ENCODE assay signal across 21 cellular contexts in genomic region chr10:132866601-132867381, GRCh38.
DNase-seq lines count a peak whose midpoint lies in the region; ATAC-seq, FAIRE-seq and TF ChIP-seq lines count a peak whose summit lies in the region.
"Had no signal": no experiment of that assay in that cellular context is flagged by ENCODE, and none has a peak within 500 bp of the region (broad histone marks: within the 10 kb centered on the region; RNA-seq: fewer than 3 reads in every experiment).

No MANE protein-coding gene starts in this region.

- H3K9ac ChIP-seq in GM12878 (ENCODE audit: control insufficient read depth, insufficient read depth, low read length) = no peak overlapping the region
- H3K9ac ChIP-seq: BLaER1 treated with 17β-estradiol and CSF1 and Interleukin-3, amounts not matched to agents 10 nM and 100 nM; SK-N-SH had no signal

- ATAC-seq in GM12878 (no peak), lower lobe of right lung (no peak)
- ATAC-seq: activated CD8-positive, alpha-beta T cell treated with anti-CD3 and anti-CD28 coated beads for 36 hours had no signal

- no peaks in the 10 kb centered on the region for H3K27me3 ChIP-seq in GM12878 (replicated peaks in 1 of 2; ENCODE audit: control insufficient read depth in 2 of 2, insufficient read depth in 2 of 2, low read length in 1 of 2)
- peaks cover 18% of the 10 kb centered on the region for H3K27me3 ChIP-seq in lower lobe of right lung (ENCODE audit: low read depth)
- peaks cover 0 to 66% (median 7%) of the 10 kb centered on the region in 3 donors for H3K27me3 ChIP-seq in stomach

- FAIRE-seq in GM12878 (lab: Jason Lieb, UNC) = no peak
- FAIRE-seq: A549, GM18507 had no signal

- no peak overlapping the region for H3K4me2 ChIP-seq in GM12878 (ENCODE audit: control insufficient read depth, insufficient read depth)
- H3K4me2 ChIP-seq: A549, SK-N-SH had no signal

- no peak overlapping the region for H3K27ac ChIP-seq in GM12878 (ENCODE audit: control insufficient read depth, insufficient read depth)
- no peak overlapping the region for H3K27ac ChIP-seq in lower lobe of right lung
- H3K27ac ChIP-seq in stomach = no peak overlapping the region
- no peak overlapping the region for H3K27ac ChIP-seq in coronary artery
- H3K27ac ChIP-seq: A549; BLaER1 treated with 17β-estradiol and CSF1 and Interleukin-3, amounts not matched to agents 10 nM and 100 nM; epithelial cell of prostate; skin epidermis had no signal

- 63% methylated on average over 24 of the region's 29 CpGs for WGBS in GM12878 (ENCODE audit: insufficient coverage, insufficient replicate concordance, low lambda C conversion rate, missing lambda C conversion rate)
- WGBS in stomach, 5 donors = 75 to 82% (median 80%) methylated on average over 20 to 29 of the region's 29 CpGs

- H3K4me1 ChIP-seq in GM12878 (ENCODE audit: control insufficient read depth, insufficient read depth, low read length) (no peaks in the 10 kb centered on the region), lower lobe of right lung (no peaks in the 10 kb centered on the region), stomach (peaks cover 6 to 10% (median 10%) of the 10 kb centered on the region in 4 donors)
- H3K4me1 ChIP-seq: A549 had no signal

- BruUV-seq in GM12878 (replicated peaks; lab: Mats Ljungman, UMichigan) = no TSS peak

- TF ChIP-seq CTCF in GM12878 (IDR thresholded peaks at IDR 0.05 in 2 of 3, conservative IDR thresholded peaks at IDR 0.05 in 1 of 3; ENCODE audit: control insufficient read depth in 2 of 3, extremely low read depth in 1 of 3, insufficient read depth in 1 of 3, low read depth in 3 of 3, low read length in 3 of 3) (no peak), lower lobe of right lung (IDR thresholded peaks at IDR 0.05) (no peak), stomach (IDR thresholded peaks at IDR 0.05) (no peak), coronary artery (IDR thresholded peaks at IDR 0.05) (no peak)

- SMC1A ChIA-PET in GM12878 (lab: Charles Lee; ENCODE audit: uncharacterized antibody, unreplicated experiment) = no interaction called here

- RAD21 ChIA-PET in GM12878 (lab: Charles Lee; ENCODE audit: unreplicated experiment) = no interaction called here

- no peak overlapping the region for H2AFZ ChIP-seq in GM12878 (ENCODE audit: control insufficient read depth, low read depth, low read length)

- POLR2A ChIA-PET in GM12878 (lab: Charles Lee) = no interaction called here

- TF ChIP-seq EP300 in GM12878 (IDR thresholded peaks at IDR 0.05; ENCODE audit: borderline replicate concordance in 1 of 2, control insufficient read depth in 1 of 2, low read depth in 2 of 2, low read length in 2 of 2) = no peak
- TF ChIP-seq EP300 in stomach (IDR thresholded peaks at IDR 0.05) = no peak

- peak; percentile 52 for DNase-seq in activated effector memory CD4-positive, alpha-beta T cell treated with anti-CD3 and anti-CD28 coated beads, Interleukin-2, amount 50 U/mL, for 16 hours
- no peak for DNase-seq in activated effector memory CD4-positive, alpha-beta T cell treated with Interleukin-2 at 50 U/mL for 16 hours
- DNase-seq in GM12878 (ENCODE audit: low read depth, low spot score) = no peak
- peak; percentile 27 for DNase-seq in lower lobe of right lung
- DNase-seq in stomach = peak; percentile 17
- DNase-seq in EL = no peak
- no peak for DNase-seq in epidermal melanocyte (ENCODE audit: insufficient read length, low spot score)
- no peak for DNase-seq in coronary artery (ENCODE audit: low spot score)
- DNase-seq: activated CD8-positive, alpha-beta T cell treated with anti-CD3 and anti-CD28 coated beads for 36 hours; foreskin fibroblast; Kasumi-1; naive B cell; NCI-H187 treated with DMSO at 0.1 percent for 48 hours; NCI-H446 treated with DMSO at 0.1 percent for 48 hours; SK-N-SH; stimulated activated CD4-positive, alpha-beta T cell treated with anti-CD3 and anti-CD28 coated beads, Interleukin-4, amount 100 ng/mL, for 1 hour had no signal

- intact Hi-C loops in GM12878 (cut with micrococcal nuclease; ENCODE audit: unreplicated experiment) (no loop called here), lower lobe of right lung (cut with DNase I) (no loop called here), stomach (cut with DNase I; ENCODE audit: low total_unique reads) (no loop called here)

- no peaks in the 10 kb centered on the region for H3K79me2 ChIP-seq in GM12878 (ENCODE audit: control insufficient read depth, insufficient read depth, low read length)

- no peak for TF ChIP-seq RAD21 in GM12878 (IDR thresholded peaks at IDR 0.05; ENCODE audit: insufficient read depth, low read depth, low read length)

- CTCF ChIA-PET in GM12878 (lab: Yijun Ruan, JAX) = no interaction called here

- no peaks in the 10 kb centered on the region for H3K36me3 ChIP-seq in GM12878 (ENCODE audit: control insufficient read depth in 2 of 2, insufficient read depth in 2 of 2, low read length in 1 of 2)
- no peaks in the 10 kb centered on the region for H3K36me3 ChIP-seq in lower lobe of right lung
- no peaks in the 10 kb centered on the region for H3K36me3 ChIP-seq in stomach
- H3K36me3 ChIP-seq: BLaER1 treated with 17β-estradiol and CSF1 and Interleukin-3, amounts not matched to agents 10 nM and 100 nM had no signal

- TF ChIP-seq POLR2A in GM12878 (IDR thresholded peaks at IDR 0.05; ENCODE audit: low read depth, low read length) (no peak), stomach (IDR thresholded peaks at IDR 0.05) (no peak)

- H4K20me1 ChIP-seq in GM12878 (ENCODE audit: control insufficient read depth, insufficient read depth) = no peaks in the 10 kb centered on the region

- no peak overlapping the region for H3K4me3 ChIP-seq in GM12878
- H3K4me3 ChIP-seq in lower lobe of right lung = no peak overlapping the region
- no peak overlapping the region for H3K4me3 ChIP-seq in stomach
- H3K4me3 ChIP-seq in coronary artery = no peak overlapping the region
- H3K4me3 ChIP-seq: A549; BLaER1 treated with 17β-estradiol and CSF1 and Interleukin-3, amounts not matched to agents 10 nM and 100 nM; skin epidermis had no signal

- no peaks in the 10 kb centered on the region for H3K9me3 ChIP-seq in GM12878 (replicated peaks; ENCODE audit: control insufficient read depth, insufficient read depth, low read length)
- no peaks in the 10 kb centered on the region for H3K9me3 ChIP-seq in lower lobe of right lung
- H3K9me3 ChIP-seq in stomach = peaks cover 0 to 15% (median 9%) of the 10 kb centered on the region in 4 donors
- H3K9me3 ChIP-seq: SK-N-SH had no signal

- in situ Hi-C loops in GM12878 (cut with MboI) = no loop called here

TF ChIP-seq in GM12878, 131 proteins besides CTCF, POLR2A, EP300 and RAD21:
- peak; percentile 71 for TF ChIP-seq BCL3 (IDR thresholded peaks at IDR 0.05; ENCODE audit: borderline replicate concordance, insufficient read depth, low read depth, low read length, poor library complexity, severe bottlenecking)
- no peak for TF ChIP-seq TARDBP (IDR thresholded peaks at IDR 0.05; ENCODE audit: borderline replicate concordance)

Comparison
In these comparisons a context has a peak if more than half of its experiments do, and no peak if none do; other contexts are left out.
1. DNase-seq: peak in activated effector memory CD4-positive, alpha-beta T cell treated with anti-CD3 and anti-CD28 coated beads, Interleukin-2, amount 50 U/mL, for 16 hours (single experiment), lower lobe of right lung (single experiment) and stomach (single experiment); none in activated effector memory CD4-positive, alpha-beta T cell treated with Interleukin-2 at 50 U/mL for 16 hours (single experiment), GM12878 (single experiment), EL (single experiment), epidermal melanocyte (single experiment) and coronary artery (single experiment).